In the genomic region with DNA sequence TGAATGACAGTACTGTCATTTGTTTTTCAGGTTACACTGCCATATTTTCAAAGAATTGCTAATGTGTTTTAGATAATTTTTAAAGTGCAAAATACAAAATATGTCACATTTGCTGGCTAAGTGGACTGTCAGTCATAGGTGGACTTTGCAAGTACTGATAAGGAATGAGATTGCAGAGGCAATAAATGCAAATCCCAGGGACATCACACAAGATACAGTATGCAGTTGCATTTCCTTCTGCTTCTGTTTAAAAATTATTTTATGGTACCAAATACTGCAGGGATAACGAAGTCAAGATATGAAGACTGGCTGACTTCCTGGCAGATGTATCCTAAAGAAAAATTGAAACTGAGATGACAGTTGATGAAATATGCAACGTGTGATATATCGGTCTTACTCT, we compare ENCODE assay signal across 28 cellular contexts.
"Had no signal": no experiment of that assay in that cellular context is flagged by ENCODE, and none has a peak within 500 bp of the region (broad histone marks: within the 10 kb centered on the region; RNA-seq: fewer than 3 reads in every experiment).

No MANE protein-coding gene starts in this region.

- H3K27ac ChIP-seq: stomach, suprapubic skin, testis, thoracic aorta, thyroid gland, tibial artery, tibial nerve, transverse colon, upper lobe of left lung, upper lobe of right lung, uterus, vagina had no signal

- H3K27ac Mint-ChIP-seq: stimulated activated effector memory CD8-positive, alpha-beta T cell treated with anti-CD3 and anti-CD28 coated beads, Interleukin-12 subunit alpha, Interleukin-12 subunit beta, amount 100 ng/mL, for 72 hours; stimulated activated memory B cell treated with anti-CD40 and anti-IgM and Interleukin-4, amounts not matched to agents 10 μg/mL and 1 μg/mL and 100 μg/mL, for 72 hours; stimulated activated naive B cell treated with anti-CD40 and anti-IgM and Interleukin-4, amounts not matched to agents 10 μg/mL and 1 μg/mL and 100 μg/mL, for 72 hours; stimulated activated naive CD8-positive, alpha-beta T cell treated with anti-CD3 and anti-CD28 coated beads, Interleukin-15, amount 100 ng/mL, for 72 hours; stimulated activated naive CD8-positive, alpha-beta T cell treated with anti-CD3 and anti-CD28 coated beads, Interleukin-15, Interleukin-2, amounts not matched to agents 100 ng/mL and 50 ng/mL, for 24 hours had no signal

- H3K36me3 ChIP-seq: stomach, suprapubic skin, thoracic aorta, thyroid gland, tibial artery, tibial nerve, transverse colon, upper lobe of left lung, upper lobe of right lung, uterus, vagina had no signal

- H3K4me3 ChIP-seq: stomach, suprapubic skin, testis, thoracic aorta, thyroid gland, tibial artery, tibial nerve, transverse colon, upper lobe of left lung, upper lobe of right lung, uterus, vagina had no signal

- H3K4me1 Mint-ChIP-seq: stimulated activated effector memory CD8-positive, alpha-beta T cell treated with anti-CD3 and anti-CD28 coated beads, Interleukin-12 subunit alpha, Interleukin-12 subunit beta, amount 100 ng/mL, for 72 hours; stimulated activated memory B cell treated with anti-CD40 and anti-IgM and Interleukin-4, amounts not matched to agents 10 μg/mL and 1 μg/mL and 100 μg/mL, for 72 hours; stimulated activated naive B cell treated with anti-CD40 and anti-IgM and Interleukin-4, amounts not matched to agents 10 μg/mL and 1 μg/mL and 100 μg/mL, for 72 hours; stimulated activated naive CD8-positive, alpha-beta T cell treated with anti-CD3 and anti-CD28 coated beads, Interleukin-15, amount 100 ng/mL, for 72 hours had no signal

- FAIRE-seq: urothelium cell line had no signal

- H3K4me1 ChIP-seq: stomach, suprapubic skin, testis, thyroid gland, tibial artery, tibial nerve, transverse colon, upper lobe of left lung, upper lobe of right lung, uterus, vagina had no signal

- DNase-seq: stimulated activated CD4-positive, alpha-beta T cell treated with anti-CD3 and anti-CD28 coated beads, Interleukin-2, amount 100 ng/mL, for 48 hours; stimulated activated CD4-positive, alpha-beta T cell treated with anti-CD3 and anti-CD28 coated beads, Interleukin-4, amount 100 ng/mL, for 1 hour; stimulated activated CD4-positive, alpha-beta T cell treated with anti-CD3 and anti-CD28 coated beads, Interleukin-4, amount 100 ng/mL, for 24 hours; stimulated activated CD4-positive, alpha-beta T cell treated with anti-CD3 and anti-CD28 coated beads, Interleukin-4, amount 100 ng/mL, for 4 hours; stimulated activated CD8-positive, alpha-beta memory T cell treated with anti-CD3 and anti-CD28 coated beads, Interleukin-4, amount 100 ng/mL, for 48 hours; stimulated activated naive B cell treated with anti-CD40 and anti-IgM and Interleukin-4, amounts not matched to agents 10 μg/mL and 1 μg/mL and 100 μg/mL, for 72 hours; stimulated activated naive CD4-positive, alpha-beta T cell; stimulated activated naive CD4-positive, alpha-beta T cell treated with Interleukin-2 at 50 U/mL for 16 hours; stimulated activated naive CD8-positive, alpha-beta T cell treated with anti-CD3 and anti-CD28 coated beads, Interleukin-15, amount 100 ng/mL, for 72 hours; stimulated activated naive CD8-positive, alpha-beta T cell treated with anti-CD3 and anti-CD28 coated beads, Interleukin-15, Interleukin-2, amounts not matched to agents 100 U/mL and 50 U/mL, for 24 hours; stomach; substantia nigra; testis; thyroid gland; tibial artery; transverse colon; trophoblast cell; upper lobe of left lung; upper lobe of right lung; uterus had no signal

- H3K9me3 ChIP-seq: stomach, suprapubic skin, testis, thoracic aorta, thyroid gland, tibial artery, tibial nerve, transverse colon, upper lobe of left lung, upper lobe of right lung, uterus, vagina had no signal

- H3K27me3 Mint-ChIP-seq: stimulated activated memory B cell treated with anti-CD40 and anti-IgM and Interleukin-4, amounts not matched to agents 10 μg/mL and 1 μg/mL and 100 μg/mL, for 72 hours; stimulated activated naive B cell treated with anti-CD40 and anti-IgM and Interleukin-4, amounts not matched to agents 10 μg/mL and 1 μg/mL and 100 μg/mL, for 72 hours; stimulated activated naive CD8-positive, alpha-beta T cell treated with anti-CD3 and anti-CD28 coated beads, Interleukin-15, amount 100 ng/mL, for 72 hours; stimulated activated naive CD8-positive, alpha-beta T cell treated with anti-CD3 and anti-CD28 coated beads, Interleukin-15, Interleukin-2, amounts not matched to agents 100 ng/mL and 50 ng/mL, for 24 hours had no signal

- H3K36me3 Mint-ChIP-seq: stimulated activated effector memory CD8-positive, alpha-beta T cell treated with anti-CD3 and anti-CD28 coated beads, Interleukin-12 subunit alpha, Interleukin-12 subunit beta, amount 100 ng/mL, for 72 hours; stimulated activated memory B cell treated with anti-CD40 and anti-IgM and Interleukin-4, amounts not matched to agents 10 μg/mL and 1 μg/mL and 100 μg/mL, for 72 hours; stimulated activated naive B cell treated with anti-CD40 and anti-IgM and Interleukin-4, amounts not matched to agents 10 μg/mL and 1 μg/mL and 100 μg/mL, for 72 hours had no signal

- H3K4me3 Mint-ChIP-seq: stimulated activated effector memory CD8-positive, alpha-beta T cell treated with anti-CD3 and anti-CD28 coated beads, Interleukin-12 subunit alpha, Interleukin-12 subunit beta, amount 100 ng/mL, for 72 hours; stimulated activated memory B cell treated with anti-CD40 and anti-IgM and Interleukin-4, amounts not matched to agents 10 μg/mL and 1 μg/mL and 100 μg/mL, for 72 hours; stimulated activated naive B cell treated with anti-CD40 and anti-IgM and Interleukin-4, amounts not matched to agents 10 μg/mL and 1 μg/mL and 100 μg/mL, for 72 hours; stimulated activated naive CD8-positive, alpha-beta T cell treated with anti-CD3 and anti-CD28 coated beads, Interleukin-15, amount 100 ng/mL, for 72 hours; stimulated activated naive CD8-positive, alpha-beta T cell treated with anti-CD3 and anti-CD28 coated beads, Interleukin-15, Interleukin-2, amounts not matched to agents 100 ng/mL and 50 ng/mL, for 24 hours had no signal

- ATAC-seq: stimulated activated effector memory CD8-positive, alpha-beta T cell treated with anti-CD3 and anti-CD28 coated beads, Interleukin-12 subunit alpha, Interleukin-12 subunit beta, amount 100 ng/mL, for 72 hours; stimulated activated memory B cell treated with anti-CD40 and anti-IgM and Interleukin-4, amounts not matched to agents 10 μg/mL and 1 μg/mL and 100 μg/mL, for 72 hours; stimulated activated naive B cell treated with anti-CD40 and anti-IgM and Interleukin-4, amounts not matched to agents 10 μg/mL and 1 μg/mL and 100 μg/mL, for 72 hours; upper lobe of right lung had no signal

- H3K27me3 ChIP-seq: stomach, suprapubic skin, testis, thyroid gland, tibial artery, tibial nerve, transverse colon, upper lobe of left lung, upper lobe of right lung, uterus, vagina had no signal

- H3K9me3 Mint-ChIP-seq: stimulated activated naive CD8-positive, alpha-beta T cell treated with anti-CD3 and anti-CD28 coated beads, Interleukin-15, amount 100 ng/mL, for 72 hours had no signal
